Comparison of ENCODE assay signal across 16 cellular contexts in the genomic region with DNA sequence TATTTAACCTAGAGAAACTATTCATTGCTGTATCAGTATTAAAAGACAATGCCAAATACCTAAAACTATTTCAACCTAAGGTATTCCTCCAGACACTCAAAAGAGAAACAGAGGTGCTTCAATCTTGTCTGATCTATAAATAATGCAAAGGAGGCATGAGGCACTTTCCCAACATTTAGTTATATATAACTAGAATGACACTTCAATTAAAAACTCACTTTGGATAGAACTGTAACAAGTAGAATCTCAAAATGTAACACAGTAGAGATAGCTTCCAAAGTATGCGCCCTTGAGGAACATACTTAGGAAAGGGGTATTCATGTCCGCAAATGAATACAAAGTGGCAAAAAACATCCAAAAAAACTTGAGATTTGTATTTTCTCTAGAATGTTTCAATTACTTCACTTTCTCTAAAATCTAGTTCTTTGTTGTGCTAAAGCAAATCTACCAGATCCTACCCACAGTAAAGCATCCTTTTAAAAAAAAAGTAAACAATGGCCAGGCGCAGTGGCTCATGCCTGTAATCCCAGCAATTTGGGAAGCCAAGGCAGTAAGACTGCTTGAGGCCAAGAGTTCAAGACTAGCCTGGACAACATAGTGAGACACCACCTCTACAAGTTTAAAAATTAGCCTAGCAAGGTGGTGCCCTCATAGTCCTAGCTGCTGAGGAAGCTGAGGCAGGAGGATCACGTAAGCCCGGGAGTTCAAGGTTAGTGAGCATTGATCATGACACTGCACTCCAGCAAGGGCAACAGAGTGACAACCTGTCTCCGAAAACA.
"Had no signal": no experiment of that assay in that cellular context is flagged by ENCODE, and none has a peak within 500 bp of the region (broad histone marks: within the 10 kb centered on the region; RNA-seq: fewer than 3 reads in every experiment).

No MANE protein-coding gene starts in this region.

- DNase-seq: activated B cell treated with CpG ODN at 0.5 μM for 24 hours; activated CD4-positive, alpha-beta T cell treated with anti-CD3 and anti-CD28 coated beads for 36 hours; activated CD4-positive, alpha-beta T cell treated with anti-CD3 and anti-CD28 coated beads, Interleukin-2, amount 50 U/mL, for 4 hours; colonic mucosa; heart left ventricle; lower lobe of right lung; naive thymus-derived CD4-positive, alpha-beta T cell; occipital lobe; stimulated activated CD4-positive, alpha-beta T cell treated with anti-CD3 and anti-CD28 coated beads, Interleukin-4, amount 100 ng/mL, for 24 hours; stimulated activated naive CD8-positive, alpha-beta T cell treated with anti-CD3 and anti-CD28 coated beads, Interleukin-15, amount 100 ng/mL, for 72 hours; T1000; tibial artery had no signal

- H3K4me3 ChIP-seq: breast epithelium, colonic mucosa, heart left ventricle, lower lobe of right lung, tibial artery had no signal

- H3K27ac Mint-ChIP-seq: activated B cell treated with CpG ODN at 0.5 μM for 24 hours; activated CD4-positive, alpha-beta T cell treated with anti-CD3 and anti-CD28 coated beads for 36 hours; activated naive CD4-positive, alpha-beta T cell treated with anti-CD3 and anti-CD28 coated beads, Interleukin-2, amount 50 U/mL, for 72 hours had no signal

- H3K36me3 ChIP-seq: breast epithelium had no signal

- H3K27me3 Mint-ChIP-seq: activated B cell treated with CpG ODN at 0.5 μM for 24 hours; activated CD4-positive, alpha-beta T cell treated with anti-CD3 and anti-CD28 coated beads for 36 hours; naive thymus-derived CD4-positive, alpha-beta T cell; stimulated activated naive CD8-positive, alpha-beta T cell treated with anti-CD3 and anti-CD28 coated beads, Interleukin-15, amount 100 ng/mL, for 72 hours had no signal

- H3K27me3 ChIP-seq: breast epithelium, colonic mucosa, heart left ventricle, tibial artery had no signal

- H3K9me3 Mint-ChIP-seq: activated B cell treated with CpG ODN at 0.5 μM for 24 hours; activated naive CD4-positive, alpha-beta T cell treated with anti-CD3 and anti-CD28 coated beads, Interleukin-2, amount 50 U/mL, for 72 hours; naive thymus-derived CD4-positive, alpha-beta T cell; neural crest cell; stimulated activated naive CD8-positive, alpha-beta T cell treated with anti-CD3 and anti-CD28 coated beads, Interleukin-15, amount 100 ng/mL, for 72 hours had no signal

- ATAC-seq: activated CD4-positive, alpha-beta T cell treated with anti-CD3 and anti-CD28 coated beads for 36 hours; lower lobe of right lung; naive thymus-derived CD4-positive, alpha-beta T cell; sciatic nerve; stimulated activated naive CD8-positive, alpha-beta T cell treated with anti-CD3 and anti-CD28 coated beads, Interleukin-15, amount 100 ng/mL, for 72 hours had no signal

- H3K4me1 ChIP-seq: breast epithelium, colonic mucosa had no signal

- H3K4me3 Mint-ChIP-seq: activated B cell treated with CpG ODN at 0.5 μM for 24 hours; activated CD4-positive, alpha-beta T cell treated with anti-CD3 and anti-CD28 coated beads for 36 hours; neural crest cell; stimulated activated naive CD8-positive, alpha-beta T cell treated with anti-CD3 and anti-CD28 coated beads, Interleukin-15, amount 100 ng/mL, for 72 hours had no signal

- H3K27ac ChIP-seq: breast epithelium, colonic mucosa, lower lobe of right lung, tibial artery had no signal
